Comparison of ENCODE assay signal across 8 cellular contexts in the genomic region with DNA sequence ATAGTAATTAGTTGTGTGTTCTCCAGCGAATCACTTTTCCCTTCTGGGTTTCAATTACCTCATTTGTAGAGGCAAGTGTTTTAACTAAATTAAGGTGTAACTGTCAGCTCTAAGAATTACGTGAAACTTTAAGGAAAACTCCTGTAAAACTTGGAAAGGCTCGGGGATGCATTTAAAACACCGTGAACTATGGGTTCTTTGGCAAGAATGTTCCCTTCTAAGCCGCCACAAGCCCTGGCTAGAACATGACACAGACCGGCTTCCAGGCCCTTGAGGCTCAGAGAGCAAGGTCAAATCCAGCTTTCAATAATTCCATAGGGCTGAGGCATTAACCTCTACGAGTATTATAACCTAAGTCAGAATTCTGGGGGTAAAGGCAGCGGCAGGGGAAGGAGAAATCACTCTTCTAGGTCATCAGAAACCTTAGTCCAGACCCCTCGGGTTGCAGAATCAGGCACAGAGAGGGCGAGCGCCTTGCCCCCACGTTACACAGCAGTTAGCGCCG. TPM values are rescaled to one million over a fixed set of nuclear protein-coding genes. Genes with fewer than 3 reads are reported as not detected.
DNase-seq lines count a peak whose midpoint lies in the region; ATAC-seq and TF ChIP-seq lines count a peak whose summit lies in the region.

No MANE protein-coding gene starts in this region.

- WGBS in trophoblast cell (ENCODE audit: extremely low coverage, insufficient coverage, insufficient read length) = no CpG with 5 or more reads among the region's 14 CpGs

- H3K27me3 Mint-ChIP-seq in activated T-helper 1 cell treated with anti-CD3 and anti-CD28 coated beads, Interleukin-12 subunit alpha, Interleukin-12 subunit beta, Interleukin-2, Interleukin-4 antibody, amounts not matched to agents 30 ng/mL and 10 ng/mL and 1 ng/mL, durations not matched to agents 14 hours and 24 hours and 36 hours (ENCODE audit: insufficient read depth) = peaks cover 3% of the 10 kb centered on the region

- H3K4me3 Mint-ChIP-seq in activated T-helper 1 cell treated with anti-CD3 and anti-CD28 coated beads, Interleukin-12 subunit alpha, Interleukin-12 subunit beta, Interleukin-2, Interleukin-4 antibody, amounts not matched to agents 30 ng/mL and 10 ng/mL and 1 ng/mL, durations not matched to agents 14 hours and 24 hours and 36 hours = peak overlapping the region; percentile 95

- H3K9ac ChIP-seq in trophoblast cell (ENCODE audit: low read length) = peak overlapping the region; percentile 88

- H3K4me2 ChIP-seq in trophoblast cell (ENCODE audit: low read length) = peak overlapping the region; percentile 97

- H3K23ac ChIP-seq in trophoblast cell (ENCODE audit: low read length) = no peak overlapping the region

- H3K36me3 ChIP-seq in cardiac muscle cell (no peaks in the 10 kb centered on the region), trophoblast cell (ENCODE audit: control insufficient read depth in 1 of 2, insufficient read depth in 2 of 2, low read length in 2 of 2) (no peaks in the 10 kb centered on the region)

- H3K27ac Mint-ChIP-seq in activated T-helper 1 cell treated with anti-CD3 and anti-CD28 coated beads, Interleukin-12 subunit alpha, Interleukin-12 subunit beta, Interleukin-2, Interleukin-4 antibody, amounts not matched to agents 30 ng/mL and 10 ng/mL and 1 ng/mL, durations not matched to agents 14 hours and 24 hours and 36 hours = peak overlapping the region; percentile 91

- H3K27me3 ChIP-seq in cardiac muscle cell (no peaks in the 10 kb centered on the region), trophoblast cell (ENCODE audit: insufficient read depth, low read length) (no peaks in the 10 kb centered on the region)

- intact Hi-C loops in activated T-helper 1 cell treated with anti-CD3 and anti-CD28 coated beads, Interleukin-12 subunit alpha, Interleukin-12 subunit beta, Interleukin-2, Interleukin-4 antibody, amounts not matched to agents 30 ng/mL and 10 ng/mL and 1 ng/mL, durations not matched to agents 14 hours and 24 hours and 36 hours (cut with micrococcal nuclease) = loop anchor here (1.0 to 2.0 kb wide), 2 partner anchors 44 to 55 kb away; no protein-coding TSS in a partner anchor

- no peaks in the 10 kb centered on the region for H3K9me3 ChIP-seq in cardiac muscle cell (ENCODE audit: low read depth)
- peaks cover 2% of the 10 kb centered on the region for H3K9me3 ChIP-seq in trophoblast cell (ENCODE audit: insufficient read depth, low read depth, low read length)

- H2BK12ac ChIP-seq in trophoblast cell (ENCODE audit: low read length) = no peak overlapping the region

- peak overlapping the region; percentile 90 for H3K18ac ChIP-seq in trophoblast cell (ENCODE audit: low read length)

- H2BK120ac ChIP-seq in trophoblast cell (ENCODE audit: insufficient read depth, low read length, poor library complexity) = peak overlapping the region; percentile 41

- no peak overlapping the region for H2AK5ac ChIP-seq in trophoblast cell (ENCODE audit: low read length)

- peaks cover 6% of the 10 kb centered on the region for H3K79me2 ChIP-seq in trophoblast cell (ENCODE audit: control insufficient read depth, insufficient read depth, low read length, poor library complexity)

- H3K4me1 Mint-ChIP-seq in activated T-helper 1 cell treated with anti-CD3 and anti-CD28 coated beads, Interleukin-12 subunit alpha, Interleukin-12 subunit beta, Interleukin-2, Interleukin-4 antibody, amounts not matched to agents 30 ng/mL and 10 ng/mL and 1 ng/mL, durations not matched to agents 14 hours and 24 hours and 36 hours (ENCODE audit: low read depth) = peaks cover 45% of the 10 kb centered on the region

- peak overlapping the region; percentile 98 for H4K8ac ChIP-seq in trophoblast cell (ENCODE audit: low read depth, low read length)

- H3K4ac ChIP-seq in trophoblast cell (ENCODE audit: low read depth, low read length) = peak overlapping the region; percentile 42

- peak overlapping the region; percentile 82 for H4K91ac ChIP-seq in trophoblast cell (ENCODE audit: low read depth, low read length)

- peaks cover 8% of the 10 kb centered on the region for H3K79me1 ChIP-seq in trophoblast cell (ENCODE audit: low read length)

- H2AFZ ChIP-seq in trophoblast cell (ENCODE audit: insufficient read depth, low read length, poor library complexity) = peak overlapping the region; percentile 98

- no peak for TF ChIP-seq CTCF in cardiac muscle cell (IDR thresholded peaks at IDR 0.05; ENCODE audit: low read depth, low read length)

- H3K4me3 ChIP-seq in cardiac muscle cell = peak overlapping the region; percentile 83
- H3K4me3 ChIP-seq in trophoblast cell (ENCODE audit: low read depth, low read length) = peak overlapping the region; percentile 97

- H3K14ac ChIP-seq in trophoblast cell (ENCODE audit: low read length) = peak overlapping the region; percentile 76

- peaks cover 16% of the 10 kb centered on the region for H3K4me1 ChIP-seq in cardiac muscle cell (ENCODE audit: low read depth)
- peaks cover 0 to 2% of the 10 kb centered on the region in 2 experiments for H3K4me1 ChIP-seq in trophoblast cell (ENCODE audit: control insufficient read depth in 1 of 2, insufficient read depth in 2 of 2, low read length in 2 of 2)

- peak; percentile 59 for DNase-seq in AG08396 (ENCODE audit: low spot score)
- no peak for DNase-seq in activated T-helper 1 cell treated with anti-CD3 and anti-CD28 coated beads, Interleukin-12 subunit alpha, Interleukin-12 subunit beta, Interleukin-2, Interleukin-4 antibody, amounts not matched to agents 30 ng/mL and 10 ng/mL and 1 ng/mL, durations not matched to agents 14 hours and 24 hours and 36 hours (ENCODE audit: low spot score)
- DNase-seq in cardiac muscle cell (ENCODE audit: low read depth in 1 of 2, low spot score in 1 of 2) = peak; percentile 41 to 59
- peak; percentile 13 to 53 for DNase-seq in trophoblast cell
- DNase-seq in NCI-H345 treated with DMSO at 0.1 percent for 48 hours (lab: John Stamatoyannopoulos, UW; ENCODE audit: unreplicated experiment) = no peak
- DNase-seq in activated CD4-positive, CD25-positive, alpha-beta regulatory T cell (lab: John Stamatoyannopoulos, UW) = no peak

- H4K12ac ChIP-seq in trophoblast cell (ENCODE audit: low read depth, low read length) = peak overlapping the region; percentile 83

- no peaks in the 10 kb centered on the region for H3K9me3 Mint-ChIP-seq in activated T-helper 1 cell treated with anti-CD3 and anti-CD28 coated beads, Interleukin-12 subunit alpha, Interleukin-12 subunit beta, Interleukin-2, Interleukin-4 antibody, amounts not matched to agents 30 ng/mL and 10 ng/mL and 1 ng/mL, durations not matched to agents 14 hours and 24 hours and 36 hours

- no peak overlapping the region for H2BK5ac ChIP-seq in trophoblast cell (ENCODE audit: low read depth, low read length, poor library complexity)

- H3K27ac ChIP-seq in cardiac muscle cell (peak overlapping the region; percentile 97), trophoblast cell (ENCODE audit: low read depth, low read length) (no peak overlapping the region)

- peak; percentile 29 for ATAC-seq in GM18868 (IDR thresholded peaks at IDR 0.05; ENCODE audit: unreplicated experiment)
- peak; percentile 27 for ATAC-seq in HG03439 (IDR thresholded peaks at IDR 0.05; ENCODE audit: unreplicated experiment)

- peaks cover 5% of the 10 kb centered on the region for H3K36me3 Mint-ChIP-seq in activated T-helper 1 cell treated with anti-CD3 and anti-CD28 coated beads, Interleukin-12 subunit alpha, Interleukin-12 subunit beta, Interleukin-2, Interleukin-4 antibody, amounts not matched to agents 30 ng/mL and 10 ng/mL and 1 ng/mL, durations not matched to agents 14 hours and 24 hours and 36 hours (ENCODE audit: low read depth)

RNA-seq across cellular contexts. Expression of a gene that starts 0.7 kb away (rescaled TPM):
- 26.4 and 26.6 TPM in 2 replicates for total RNA-seq in activated T-helper 1 cell treated with anti-CD3 and anti-CD28 coated beads, Interleukin-12 subunit alpha, Interleukin-12 subunit beta, Interleukin-2, Interleukin-4 antibody, amounts not matched to agents 30 ng/mL and 10 ng/mL and 1 ng/mL, durations not matched to agents 14 hours and 24 hours and 36 hours
- 16.7 and 22.9 TPM in 2 replicates for total RNA-seq in cardiac muscle cell
- polyA plus RNA-seq in cardiac muscle cell = 8.4 and 9.4 TPM in 2 replicates
- polyA plus RNA-seq in trophoblast cell (2013) = 4.2 and 4.9 TPM in 2 replicates

Comparison
In these comparisons a context has a peak if more than half of its experiments do, and no peak if none do; other contexts are left out.
1. DNase-seq: peak in AG08396 (single experiment), cardiac muscle cell (2 of 2) and trophoblast cell (2 of 2); none in activated T-helper 1 cell treated with anti-CD3 and anti-CD28 coated beads, Interleukin-12 subunit alpha, Interleukin-12 subunit beta, Interleukin-2, Interleukin-4 antibody, amounts not matched to agents 30 ng/mL and 10 ng/mL and 1 ng/mL, durations not matched to agents 14 hours and 24 hours and 36 hours (single experiment), NCI-H345 treated with DMSO at 0.1 percent for 48 hours (single experiment) and activated CD4-positive, CD25-positive, alpha-beta regulatory T cell (0 of 4).